In the genomic region with DNA sequence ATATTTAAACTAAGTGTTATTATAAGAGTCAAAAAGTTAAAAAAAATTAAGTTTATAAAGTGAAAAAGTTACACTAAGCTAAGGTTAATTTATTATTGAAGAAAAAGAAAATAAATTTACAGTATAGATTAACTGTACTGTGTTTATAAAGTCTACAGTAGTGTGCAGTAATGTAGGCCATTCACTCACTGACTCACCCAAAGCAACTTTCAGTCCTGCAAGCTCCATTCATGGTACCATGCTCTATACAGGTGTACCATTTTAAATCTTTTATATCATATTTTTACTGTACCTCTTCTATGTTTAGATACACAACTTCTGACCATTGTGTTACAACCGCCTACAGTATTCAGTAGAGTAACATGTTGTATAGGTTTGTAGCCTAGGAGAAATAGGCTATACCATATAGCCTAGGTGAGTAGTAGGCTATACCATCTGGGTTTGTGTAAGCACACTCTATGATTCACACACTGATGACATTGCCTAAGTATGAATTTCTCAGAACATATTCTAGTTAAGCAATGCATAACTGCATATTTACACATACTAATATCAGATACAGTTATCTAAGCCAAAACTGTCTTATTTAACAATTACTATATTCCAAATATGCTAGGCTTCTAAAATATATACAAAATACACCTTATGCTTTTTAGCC, we compare ENCODE assay signal across 21 cellular contexts.
A peak's percentile ranks its signal among the peaks of the same experiment; 100 is the strongest.
DNase-seq lines count a peak whose midpoint lies in the region; ATAC-seq and TF ChIP-seq lines count a peak whose summit lies in the region.
"Had no signal": no experiment of that assay in that cellular context is flagged by ENCODE, and none has a peak within 500 bp of the region (broad histone marks: within the 10 kb centered on the region; RNA-seq: fewer than 3 reads in every experiment).

No MANE protein-coding gene starts in this region.

- no peaks in the 10 kb centered on the region for H3K9me3 Mint-ChIP-seq in MCF 10A (ENCODE audit: unreplicated experiment)
- H3K9me3 Mint-ChIP-seq: brain; CD8-positive, alpha-beta T cell; stimulated activated naive CD8-positive, alpha-beta T cell treated with anti-CD3 and anti-CD28 coated beads, Interleukin-15, Interleukin-2, amounts not matched to agents 100 ng/mL and 50 ng/mL, for 24 hours had no signal

- intact Hi-C loops in MCF 10A (cut with micrococcal nuclease) = no loop called here
- intact Hi-C loops in breast epithelium (cut with DNase I; ENCODE audit: low total_unique reads) = no loop called here

- no peak for TF ChIP-seq POLR2A in breast epithelium (IDR thresholded peaks at IDR 0.05)

- H3K27ac ChIP-seq in breast epithelium = no peak overlapping the region
- no peak overlapping the region for H3K27ac ChIP-seq in fibroblast of lung (ENCODE audit: insufficient read depth, low read length)
- H3K27ac ChIP-seq: SJCRH30, upper lobe of right lung had no signal

- ATAC-seq in GM19455 (IDR thresholded peaks at IDR 0.05; ENCODE audit: unreplicated experiment) (no peak), GM18517 (IDR thresholded peaks at IDR 0.05; ENCODE audit: unreplicated experiment) (no peak)
- ATAC-seq: CD8-positive, alpha-beta T cell; upper lobe of right lung had no signal

- no peaks in the 10 kb centered on the region for H3K36me3 Mint-ChIP-seq in MCF 10A (ENCODE audit: insufficient read depth, unreplicated experiment)
- H3K36me3 Mint-ChIP-seq: CD8-positive, alpha-beta T cell had no signal

- H3K4me2 ChIP-seq in fibroblast of lung (ENCODE audit: extremely low read depth, insufficient read depth, low read length) = no peak overlapping the region

- no peak overlapping the region for H3K27ac Mint-ChIP-seq in MCF 10A (ENCODE audit: low read depth, unreplicated experiment)
- H3K27ac Mint-ChIP-seq: brain; CD8-positive, alpha-beta T cell; stimulated activated naive CD8-positive, alpha-beta T cell treated with anti-CD3 and anti-CD28 coated beads, Interleukin-15, Interleukin-2, amounts not matched to agents 100 ng/mL and 50 ng/mL, for 24 hours had no signal

- no peaks in the 10 kb centered on the region for H3K4me1 Mint-ChIP-seq in MCF 10A (ENCODE audit: insufficient read depth, unreplicated experiment)
- H3K4me1 Mint-ChIP-seq: brain had no signal

- no peaks in the 10 kb centered on the region for H4K20me1 ChIP-seq in fibroblast of lung (ENCODE audit: control insufficient read depth, extremely low read depth, insufficient read depth, low read length)

- H3K79me2 ChIP-seq in fibroblast of lung (ENCODE audit: control insufficient read depth, insufficient read depth, low read length) = no peaks in the 10 kb centered on the region

- H3K27me3 ChIP-seq in breast epithelium (no peaks in the 10 kb centered on the region), fibroblast of lung (ENCODE audit: control insufficient read depth, insufficient read depth, low read length) (no peaks in the 10 kb centered on the region)
- H3K27me3 ChIP-seq: SJCRH30, upper lobe of right lung had no signal

- DNase-seq in MCF 10A (ENCODE audit: unreplicated experiment) = peak; percentile 74
- no peak for DNase-seq in breast epithelium (ENCODE audit: low spot score in 2 of 2)
- DNase-seq in RKO (ENCODE audit: low spot score) = peak; percentile 52
- peak; percentile 32 to 70 for DNase-seq in fibroblast of lung (ENCODE audit: low read depth in 2 of 2)
- no peak for DNase-seq in GM10248 (ENCODE audit: extremely low spot score)
- no peak for DNase-seq in HPDE6-E6E7 (ENCODE audit: extremely low spot score)
- DNase-seq: activated naive CD4-positive, alpha-beta T cell; CD8-positive, alpha-beta T cell; DMS79; effector CD4-positive, alpha-beta T cell; foreskin melanocyte; NCI-H2029; NCI-H524; nucleus accumbens; SJCRH30; T-helper 2 cell; upper lobe of right lung had no signal

- no peak overlapping the region for H3K9ac ChIP-seq in fibroblast of lung (ENCODE audit: insufficient read depth, low read length)

- TF ChIP-seq CTCF in MCF 10A (IDR thresholded peaks at IDR 0.05; ENCODE audit: unreplicated experiment) (no peak), breast epithelium (IDR thresholded peaks at IDR 0.05) (no peak), fibroblast of lung (conservative IDR thresholded peaks at IDR 0.05 in 1 of 2, IDR thresholded peaks at IDR 0.05 in 1 of 2; ENCODE audit: low read depth in 1 of 2, low read length in 2 of 2) (no peak), GM10248 (IDR thresholded peaks at IDR 0.05; ENCODE audit: control extremely low read depth, extremely low read depth, low read depth, missing control alignments) (no peak)

- CTCF ChIA-PET in MCF 10A (lab: Yijun Ruan, JAX) (interaction anchor here (0.7 to 1.2 kb wide), 2 partner anchors 88 to 183 kb away, joined by 4 to 5 read pairs; no protein-coding TSS in a partner anchor), GM10248 (lab: Yijun Ruan, JAX) (interaction anchor here (0.6 to 0.9 kb wide), 2 partner anchors 12 to 40 kb away, joined by 3 read pairs; no protein-coding TSS in a partner anchor)

- H3K36me3 ChIP-seq in breast epithelium (no peaks in the 10 kb centered on the region), fibroblast of lung (ENCODE audit: control insufficient read depth, insufficient read depth, low read length) (no peaks in the 10 kb centered on the region)
- H3K36me3 ChIP-seq: upper lobe of right lung had no signal

- no peaks in the 10 kb centered on the region for H3K27me3 Mint-ChIP-seq in MCF 10A (ENCODE audit: insufficient read depth, unreplicated experiment)
- H3K27me3 Mint-ChIP-seq: brain; stimulated activated naive CD8-positive, alpha-beta T cell treated with anti-CD3 and anti-CD28 coated beads, Interleukin-15, Interleukin-2, amounts not matched to agents 100 ng/mL and 50 ng/mL, for 24 hours had no signal

- no peak overlapping the region for H3K4me3 Mint-ChIP-seq in MCF 10A (ENCODE audit: unreplicated experiment)
- H3K4me3 Mint-ChIP-seq: brain; CD8-positive, alpha-beta T cell; stimulated activated naive CD8-positive, alpha-beta T cell treated with anti-CD3 and anti-CD28 coated beads, Interleukin-15, Interleukin-2, amounts not matched to agents 100 ng/mL and 50 ng/mL, for 24 hours had no signal

- H3K4me1 ChIP-seq in breast epithelium = no peaks in the 10 kb centered on the region
- no peaks in the 10 kb centered on the region for H3K4me1 ChIP-seq in fibroblast of lung (ENCODE audit: control insufficient read depth, extremely low read depth, insufficient read depth, low read length)
- H3K4me1 ChIP-seq: SJCRH30, upper lobe of right lung had no signal

- H3K9me3 ChIP-seq in breast epithelium (no peaks in the 10 kb centered on the region), fibroblast of lung (ENCODE audit: control insufficient read depth, insufficient read depth, low read depth, low read length) (no peaks in the 10 kb centered on the region)
- H3K9me3 ChIP-seq: SJCRH30, upper lobe of right lung had no signal

- no peak overlapping the region for H2AFZ ChIP-seq in fibroblast of lung (ENCODE audit: low read length)

- H3K4me3 ChIP-seq in breast epithelium (no peak overlapping the region), fibroblast of lung (replicated peaks in 1 of 4; ENCODE audit: control extremely low read depth in 1 of 4, insufficient read depth in 1 of 4, low read depth in 3 of 4, low read length in 4 of 4) (no peak overlapping the region)
- H3K4me3 ChIP-seq: SJCRH30, upper lobe of right lung had no signal

- no TSS peak for BruUV-seq in MCF 10A (replicated peaks; lab: Mats Ljungman, UMichigan)

- POLR2A ChIA-PET in MCF 10A (lab: Yijun Ruan, JAX) (no interaction called here), GM10248 (lab: Yijun Ruan, JAX) (no interaction called here)

Comparison
In these comparisons a context has a peak if more than half of its experiments do, and no peak if none do; other contexts are left out.
1. DNase-seq: peak in MCF 10A (single experiment), RKO (single experiment) and fibroblast of lung (2 of 2); none in breast epithelium (0 of 2), GM10248 (single experiment) and HPDE6-E6E7 (single experiment).